9 cellular contexts compared by ENCODE assay signal in genomic region chr1:200535605-200536004, GRCh38.
DNase-seq lines count a peak whose midpoint lies in the region; ATAC-seq and TF ChIP-seq lines count a peak whose summit lies in the region.
"Had no signal": no experiment of that assay in that cellular context is flagged by ENCODE, and none has a peak within 500 bp of the region (broad histone marks: within the 10 kb centered on the region; RNA-seq: fewer than 3 reads in every experiment).

No MANE protein-coding gene starts in this region.

- H3K27ac ChIP-seq in ascending aorta = no peak overlapping the region
- H3K27ac ChIP-seq: neutrophil had no signal

- no peaks in the 10 kb centered on the region for H3K9me3 ChIP-seq in ascending aorta
- H3K9me3 ChIP-seq: neutrophil had no signal

- no peak overlapping the region for H3K4me3 ChIP-seq in ascending aorta

- intact Hi-C loops in ascending aorta (cut with DNase I) = no loop called here

- in situ Hi-C loops in SK-MEL-5 (cut with HindIII; ENCODE audit: low pct_unique_long_range_greater_than_20kb, low sequenced_read_pairs) = no loop called here

- H3K4me1 ChIP-seq in ascending aorta = no peaks in the 10 kb centered on the region

- ATAC-seq in activated CD4-positive, CD25-positive, alpha-beta regulatory T cell treated with anti-CD3 and anti-CD28 coated beads, Interleukin-2, amount 50 U/mL, for 24 hours = peak; percentile 38
- peak; percentile 55 for ATAC-seq in HG02678 (IDR thresholded peaks at IDR 0.05; ENCODE audit: unreplicated experiment)
- no peak for ATAC-seq in HG03025 (IDR thresholded peaks at IDR 0.05; ENCODE audit: low FRiP score, unreplicated experiment)
- no peak for ATAC-seq in GM19035 (IDR thresholded peaks at IDR 0.05; ENCODE audit: unreplicated experiment)

- H3K36me3 ChIP-seq in ascending aorta = no peaks in the 10 kb centered on the region
- H3K36me3 ChIP-seq: neutrophil had no signal

- no peak for TF ChIP-seq CTCF in ascending aorta (IDR thresholded peaks at IDR 0.05)

- H3K27me3 ChIP-seq in ascending aorta = no peaks in the 10 kb centered on the region
- H3K27me3 ChIP-seq: neutrophil had no signal

- DNase-seq in activated CD4-positive, CD25-positive, alpha-beta regulatory T cell (lab: John Stamatoyannopoulos, UW) = no peak
- DNase-seq in SK-MEL-5 (ENCODE audit: low read depth, low spot score) (peak; percentile 72), iris pigment epithelial cell (ENCODE audit: low read depth) (peak; percentile 29), ascending aorta (ENCODE audit: low spot score in 2 of 2) (no peak)

Comparison
In these comparisons a context has a peak if more than half of its experiments do, and no peak if none do; other contexts are left out.
1. ATAC-seq: peak in activated CD4-positive, CD25-positive, alpha-beta regulatory T cell treated with anti-CD3 and anti-CD28 coated beads, Interleukin-2, amount 50 U/mL, for 24 hours (2 of 2) and HG02678 (single experiment); none in HG03025 (single experiment) and GM19035 (single experiment).
2. DNase-seq: peak in SK-MEL-5 (single experiment) and iris pigment epithelial cell (single experiment); none in activated CD4-positive, CD25-positive, alpha-beta regulatory T cell (0 of 4) and ascending aorta (0 of 2).